11 cellular contexts compared by ENCODE assay signal in the genomic region with DNA sequence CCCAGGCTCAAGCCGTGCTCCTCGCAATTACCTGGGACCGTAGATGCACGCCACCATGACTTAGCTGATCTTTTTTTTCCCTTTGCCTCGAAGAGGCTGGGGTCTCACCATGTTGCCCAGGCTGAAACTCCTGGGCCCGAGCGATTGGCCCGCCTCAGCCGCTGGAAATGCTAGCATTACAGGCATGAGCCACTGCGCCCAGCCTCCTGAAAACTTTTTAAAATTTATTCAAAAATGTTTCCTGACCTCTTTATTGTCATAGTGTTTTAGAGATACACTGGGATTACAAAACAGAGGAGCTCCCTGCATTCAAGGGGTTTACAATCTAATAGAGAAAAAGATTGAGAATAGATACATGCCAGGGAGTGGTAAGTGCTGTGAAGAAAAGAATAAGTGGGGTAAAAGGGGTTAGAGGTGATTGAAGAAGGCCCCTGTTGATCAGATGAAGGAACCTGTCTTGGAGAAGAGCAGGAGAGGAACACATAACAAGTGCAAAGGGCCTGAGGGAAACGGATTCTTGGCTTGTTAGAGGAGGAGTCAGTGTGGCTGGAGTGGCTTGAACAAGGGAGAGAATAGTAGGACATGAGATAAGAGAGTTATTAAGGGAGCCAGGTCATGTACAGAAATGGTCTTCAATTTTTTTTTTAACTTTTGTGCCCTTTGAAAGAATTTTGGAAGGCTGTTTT. TPM values are rescaled to one million over a fixed set of nuclear protein-coding genes. Genes with fewer than 3 reads are reported as not detected.
DNase-seq lines count a peak whose midpoint lies in the region; ATAC-seq, FAIRE-seq and TF ChIP-seq lines count a peak whose summit lies in the region.
"Had no signal": no experiment of that assay in that cellular context is flagged by ENCODE, and none has a peak within 500 bp of the region (broad histone marks: within the 10 kb centered on the region; RNA-seq: fewer than 3 reads in every experiment).

No MANE protein-coding gene starts in this region.

- no peak overlapping the region for H2BK12ac ChIP-seq in H1 (ENCODE audit: low read depth, low read length)

- POLR2A ChIA-PET in H1 (lab: Charles Lee; ENCODE audit: partially characterized antibody) = interaction anchor here (4.1 kb wide), 1 partner anchor 12 kb away, joined by 19 read pairs; no protein-coding TSS in a partner anchor

- H3K9me3 ChIP-seq in OCI-LY3 (ENCODE audit: insufficient read depth, low read length) (no peaks in the 10 kb centered on the region), H1 (ENCODE audit: insufficient read depth in 2 of 2, low read depth in 1 of 2, low read length in 1 of 2) (no peaks in the 10 kb centered on the region), skeletal muscle satellite cell (replicated peaks; ENCODE audit: low read length) (no peaks in the 10 kb centered on the region), prostate gland (no peaks in the 10 kb centered on the region)
- H3K9me3 ChIP-seq: gastrocnemius medialis had no signal

- no peak overlapping the region for H2BK120ac ChIP-seq in H1 (replicated peaks; ENCODE audit: low read depth, low read length)

- no peak overlapping the region for H3K14ac ChIP-seq in H1 (ENCODE audit: insufficient read length)

- TF ChIP-seq EP300 in H1 (IDR thresholded peaks at IDR 0.05; ENCODE audit: borderline replicate concordance in 1 of 2, low read depth in 2 of 2, low read length in 2 of 2) = no peak

- no peak for TF ChIP-seq CTCF in OCI-LY3 (IDR thresholded peaks at IDR 0.05; ENCODE audit: low read depth, low read length)
- no peak for TF ChIP-seq CTCF in H1 (IDR thresholded peaks at IDR 0.05; ENCODE audit: control extremely low read depth in 1 of 3, insufficient read depth in 1 of 3, low read depth in 1 of 3, low read length in 3 of 3)
- no peak for TF ChIP-seq CTCF in prostate gland (IDR thresholded peaks at IDR 0.05)

- H4K91ac ChIP-seq in H1 (replicated peaks; ENCODE audit: insufficient read length, low read length) = no peak overlapping the region

- no peak for ATAC-seq in GM21526 (IDR thresholded peaks at IDR 0.05; ENCODE audit: low FRiP score, unreplicated experiment)

- peak overlapping the region; percentile 78 for H3K27ac Mint-ChIP-seq in T-helper 2 cell treated with Interferon-gamma antibody and Interleukin-4, amounts not matched to agents 5 μg/mL and 100 μg/mL, for 36 hours

- H3K4me3 Mint-ChIP-seq in T-helper 2 cell treated with Interferon-gamma antibody and Interleukin-4, amounts not matched to agents 5 μg/mL and 100 μg/mL, for 36 hours = peak overlapping the region; percentile 97

- no peak for DNase-seq in T-helper 2 cell treated with Interferon-gamma antibody and Interleukin-4, amounts not matched to agents 5 μg/mL and 100 μg/mL, for 36 hours (ENCODE audit: low spot score)
- DNase-seq in T-helper 2 cell (no peak), H1 (ENCODE audit: low read depth in 1 of 2, low spot score in 2 of 2) (no peak), GM12891 (ENCODE audit: insufficient read length, low spot score) (no peak), prostate gland (ENCODE audit: low spot score) (no peak)
- DNase-seq: NCI-H345 had no signal

- H4K8ac ChIP-seq in H1 (ENCODE audit: extremely low read depth, insufficient read depth, low read length) = no peak overlapping the region

- H3K4me3 ChIP-seq in OCI-LY3 (ENCODE audit: low read length) = peak overlapping the region; percentile 100
- H3K4me3 ChIP-seq in H1 (ENCODE audit: extremely low read depth in 1 of 4, insufficient read depth in 2 of 4, low read depth in 3 of 4, low read length in 4 of 4) = peak overlapping the region in 1 of 4 experiments; percentile 99; a peak in 2 of 8 replicates
- H3K4me3 ChIP-seq in skeletal muscle satellite cell (ENCODE audit: low read length) = peak overlapping the region; percentile 97
- no peak overlapping the region for H3K4me3 ChIP-seq in prostate gland

- no peak for TF ChIP-seq POLR2A in H1 (IDR thresholded peaks at IDR 0.05; ENCODE audit: control extremely low read depth in 1 of 2, low read depth in 2 of 2, low read length in 2 of 2)
- no peak for TF ChIP-seq POLR2A in GM12891 (IDR thresholded peaks at IDR 0.05; ENCODE audit: low read depth, low read length)
- TF ChIP-seq POLR2A in prostate gland (IDR thresholded peaks at IDR 0.05) = no peak

- H2AFZ ChIP-seq in OCI-LY3 (ENCODE audit: low read depth, low read length) = no peak overlapping the region
- no peak overlapping the region for H2AFZ ChIP-seq in H1 (ENCODE audit: low read length)

- peaks cover 17% of the 10 kb centered on the region for H3K36me3 Mint-ChIP-seq in T-helper 2 cell treated with Interferon-gamma antibody and Interleukin-4, amounts not matched to agents 5 μg/mL and 100 μg/mL, for 36 hours (ENCODE audit: low read depth)

- H3K23ac ChIP-seq in H1 (ENCODE audit: insufficient read length) = no peak overlapping the region

- FAIRE-seq in H1 (lab: Jason Lieb, UNC) (no peak), GM12891 (lab: Jason Lieb, UNC) (no peak)
- FAIRE-seq: TTC549 had no signal

- H3K27ac ChIP-seq in OCI-LY3 (ENCODE audit: low read length) (no peak overlapping the region), H1 (ENCODE audit: low read depth, low read length) (no peak overlapping the region), prostate gland (peak overlapping the region in 1 of 2 donors; percentile 98)

- no peak overlapping the region for H2BK5ac ChIP-seq in H1 (ENCODE audit: low read depth, low read length)

- peak overlapping the region; percentile 73 for H3K4me2 ChIP-seq in OCI-LY3 (ENCODE audit: low read length)
- H3K4me2 ChIP-seq in H1 (ENCODE audit: insufficient read depth in 1 of 2, low read depth in 2 of 2, low read length in 2 of 2) = peak overlapping the region; percentile 85 to 90; a peak in 1 of 4 replicates
- H3K4me2 ChIP-seq in skeletal muscle satellite cell (ENCODE audit: low read length) = peak overlapping the region; percentile 93

- H3K4me1 Mint-ChIP-seq in T-helper 2 cell treated with Interferon-gamma antibody and Interleukin-4, amounts not matched to agents 5 μg/mL and 100 μg/mL, for 36 hours (ENCODE audit: low read depth) = peaks cover 30% of the 10 kb centered on the region

- peaks cover 11% of the 10 kb centered on the region for H3K79me1 ChIP-seq in H1 (ENCODE audit: low read depth, low read length)

- peaks cover 19% of the 10 kb centered on the region for H3K23me2 ChIP-seq in H1 (ENCODE audit: low read depth, low read length)

- peaks cover 20% of the 10 kb centered on the region for H3K4me1 ChIP-seq in OCI-LY3 (ENCODE audit: low read length)
- peaks cover 0 to 4% (median 2%) of the 10 kb centered on the region in 4 experiments; a peak in 5 of 7 replicates for H3K4me1 ChIP-seq in H1 (replicated peaks in 1 of 4; ENCODE audit: control insufficient read depth in 3 of 4, insufficient read depth in 4 of 4, low read length in 3 of 4)
- H3K4me1 ChIP-seq in skeletal muscle satellite cell (ENCODE audit: control insufficient read depth, insufficient read depth, low read length) = peaks cover 16% of the 10 kb centered on the region
- no peaks in the 10 kb centered on the region for H3K4me1 ChIP-seq in prostate gland (replicated peaks)

- CTCF ChIA-PET in H1 (lab: Charles Lee; ENCODE audit: partially characterized antibody) = interaction anchor here (0.7 kb wide), 1 partner anchor 742 kb away, joined by 3 read pairs; no protein-coding TSS in a partner anchor

- H2BK15ac ChIP-seq in H1 (ENCODE audit: low read length) = 0 out of 2 replicates have a peak overlapping the region, but pooled peaks have one; percentile 61

- no peak overlapping the region for H3K56ac ChIP-seq in H1 (replicated peaks; ENCODE audit: insufficient read length, low read depth, low read length)

- H3K36me3 ChIP-seq in OCI-LY3 (replicated peaks; ENCODE audit: low read depth, low read length) = no peaks in the 10 kb centered on the region
- no peaks in the 10 kb centered on the region for H3K36me3 ChIP-seq in H1 (ENCODE audit: control insufficient read depth in 2 of 4, insufficient read depth in 4 of 4, low read length in 3 of 4)
- no peaks in the 10 kb centered on the region for H3K36me3 ChIP-seq in skeletal muscle satellite cell (ENCODE audit: insufficient read depth, low read length)
- no peaks in the 10 kb centered on the region for H3K36me3 ChIP-seq in prostate gland
- H3K36me3 ChIP-seq: gastrocnemius medialis had no signal

- H4K5ac ChIP-seq in H1 (ENCODE audit: insufficient read length, low read depth, low read length) = no peak overlapping the region

- no peak overlapping the region for H2AK5ac ChIP-seq in H1 (ENCODE audit: low read depth, low read length)

- peaks cover 26% of the 10 kb centered on the region for H4K20me1 ChIP-seq in OCI-LY3 (ENCODE audit: insufficient read depth, low read length)
- peaks cover 9 to 10% of the 10 kb centered on the region in 2 experiments for H4K20me1 ChIP-seq in H1 (replicated peaks in 1 of 2; ENCODE audit: control insufficient read depth in 1 of 2, insufficient read depth in 2 of 2, low read length in 2 of 2)

- no peak overlapping the region for H2BK20ac ChIP-seq in H1 (ENCODE audit: low read length)

- H3K27me3 Mint-ChIP-seq in T-helper 2 cell treated with Interferon-gamma antibody and Interleukin-4, amounts not matched to agents 5 μg/mL and 100 μg/mL, for 36 hours (ENCODE audit: low read depth) = no peaks in the 10 kb centered on the region

- H3K9ac ChIP-seq in OCI-LY3 (ENCODE audit: low read length) (no peak overlapping the region), H1 (replicated peaks in 1 of 4; ENCODE audit: extremely low read depth in 1 of 4, low read depth in 3 of 4, low read length in 3 of 4) (no peak overlapping the region), skeletal muscle satellite cell (ENCODE audit: low read depth, low read length) (no peak overlapping the region)

- no peak for TF ChIP-seq RAD21 in H1 (IDR thresholded peaks at IDR 0.05 in 1 of 2, conservative IDR thresholded peaks at IDR 0.05 in 1 of 2; ENCODE audit: low read depth in 2 of 2, low read length in 2 of 2)

- no peak overlapping the region for H3K4ac ChIP-seq in H1 (replicated peaks; ENCODE audit: insufficient read length, low read depth, low read length)

- no peaks in the 10 kb centered on the region for H3K9me3 Mint-ChIP-seq in T-helper 2 cell treated with Interferon-gamma antibody and Interleukin-4, amounts not matched to agents 5 μg/mL and 100 μg/mL, for 36 hours

- peaks cover 35% of the 10 kb centered on the region for H3K79me2 ChIP-seq in OCI-LY3 (ENCODE audit: low read length)
- peaks cover 15 to 28% of the 10 kb centered on the region in 2 experiments for H3K79me2 ChIP-seq in H1 (ENCODE audit: control insufficient read depth in 1 of 2, insufficient read depth in 2 of 2, low read length in 2 of 2)

- intact Hi-C loops in prostate gland (cut with DNase I) = loop anchor here (5.0 to 10.0 kb wide), 4 partner anchors 70 to 242 kb away; a partner anchor contains a TSS

- H3K18ac ChIP-seq in H1 (ENCODE audit: extremely low read depth, low read length) = no peak overlapping the region

- 92% methylated on average over 11 of the region's 11 CpGs; no CpG with 5 or more reads in 1 of the 2 experiments for WGBS in H1 (ENCODE audit: extremely low coverage in 1 of 2, insufficient coverage in 1 of 2, insufficient read length in 1 of 2, insufficient replicate concordance in 2 of 2, low coverage in 1 of 2, low lambda C conversion rate in 2 of 2, missing lambda C conversion rate in 1 of 2), 2 experiments
- WGBS in prostate gland = 86% methylated on average over 11 of the region's 11 CpGs

- no peaks in the 10 kb centered on the region for H3K27me3 ChIP-seq in OCI-LY3 (ENCODE audit: low read depth, low read length)
- no peaks in the 10 kb centered on the region for H3K27me3 ChIP-seq in H1 (replicated peaks in 1 of 4; ENCODE audit: control insufficient read depth in 3 of 4, extremely low read depth in 1 of 4, insufficient read depth in 3 of 4, low read length in 3 of 4)
- H3K27me3 ChIP-seq in skeletal muscle satellite cell (ENCODE audit: control insufficient read depth, insufficient read depth, low read length) = peaks cover 3% of the 10 kb centered on the region
- H3K27me3 ChIP-seq in prostate gland (replicated peaks; ENCODE audit: insufficient read depth) = no peaks in the 10 kb centered on the region
- H3K27me3 ChIP-seq: gastrocnemius medialis had no signal

RNA-seq across cellular contexts. Expression of a gene that starts 1.7 kb away (rescaled TPM):
- total RNA-seq in H1 (2021; fragmentation: NEBNext Ultra II Directional; extraction: Animal tissue kit (Norgen Biotek cat#: 25700)) = 50.8 and 52.3 TPM in 2 replicates
- polyA plus RNA-seq in H1 (2011; rRNA removed) = 14.2 and 17.1 TPM in 2 replicates
- 17.6 TPM for polyA plus RNA-seq in H1 (2011; cell fraction: cytosol; rRNA removed)
- polyA plus RNA-seq in H1 (2011; cell fraction: nucleus; rRNA removed) = 34.3 TPM
- polyA plus RNA-seq in H1 (2012, experiment 1 of 2) = 27.7 to 34.0 TPM (median 30.7 TPM) in 4 replicates
- 2.5 TPM for polyA plus RNA-seq in H1 (2012, experiment 2 of 2)
- polyA plus RNA-seq in H1 (2013, experiment 1 of 2) = 40.2 TPM
- polyA plus RNA-seq in H1 (2013, experiment 2 of 2) = 40.9 TPM
- polyA minus RNA-seq in H1 (2011; rRNA and poly(A)+ RNA removed) = 60.3 and 90.3 TPM in 2 replicates
- 32.5 TPM for polyA minus RNA-seq in H1 (2011; cell fraction: cytosol; rRNA and poly(A)+ RNA removed)
- polyA minus RNA-seq in H1 (2011; cell fraction: nucleus; rRNA and poly(A)+ RNA removed) = 67.3 TPM
- 17.9 and 20.3 TPM in 2 replicates for total RNA-seq in skeletal muscle satellite cell (2012; rRNA removed)
- polyA plus RNA-seq in GM12891 (2012; ENCODE audit: low read depth, missing spikeins) = 10.7 TPM
- 10 to 100 TPM; 36.7 to 54.9 TPM for total RNA-seq in prostate gland

Comparison
In these comparisons a context has a peak if more than half of its experiments do, and no peak if none do; other contexts are left out.
1. H3K4me3 ChIP-seq: peak in OCI-LY3 (single experiment) and skeletal muscle satellite cell (single experiment); none in prostate gland (0 of 2).
2. Peak in every context shown above with its lines, with median percentiles within 50 percentile points of each other: H3K4me2 ChIP-seq.